ENCODE assay signal across 10 cellular contexts in the genomic region with DNA sequence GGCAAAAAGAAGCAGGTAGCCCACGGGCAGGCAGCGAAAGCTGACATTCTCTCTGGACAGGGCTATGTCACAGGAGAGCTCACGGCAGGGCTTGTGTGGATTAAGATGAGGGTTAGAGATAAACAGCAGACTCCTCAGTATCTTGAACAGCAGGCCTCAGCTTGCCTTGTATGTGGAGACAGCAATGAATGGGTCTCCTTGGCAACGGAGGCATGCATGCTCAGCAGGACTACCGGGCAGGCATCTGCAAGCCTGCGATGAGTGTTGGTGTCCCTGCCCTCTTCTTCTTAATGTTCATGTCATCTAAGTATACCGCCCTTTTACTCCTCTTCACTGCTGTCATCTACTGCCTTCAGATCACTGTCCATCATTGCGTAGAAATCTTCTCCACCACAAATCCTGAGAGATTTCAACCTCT.
DNase-seq lines count a peak whose midpoint lies in the region; TF ChIP-seq lines count a peak whose summit lies in the region.
"Had no signal": no experiment of that assay in that cellular context is flagged by ENCODE, and none has a peak within 500 bp of the region (broad histone marks: within the 10 kb centered on the region; RNA-seq: fewer than 3 reads in every experiment).

No MANE protein-coding gene starts in this region.

- H3K36me3 ChIP-seq in esophagus squamous epithelium (no peaks in the 10 kb centered on the region), suprapubic skin (no peaks in the 10 kb centered on the region)

- H3K4me3 ChIP-seq in esophagus squamous epithelium (peak overlapping the region in 1 of 4 donors; percentile 25), suprapubic skin (peak overlapping the region; percentile 11)

- CTCF ChIA-PET in RWPE1 (lab: Yijun Ruan, JAX) = interaction anchor here (0.6 kb wide), 1 partner anchor 440 kb away, joined by 3 read pairs; no protein-coding TSS in a partner anchor

- H3K27ac ChIP-seq in RWPE1 (peak overlapping the region; percentile 89), esophagus squamous epithelium (peak overlapping the region; percentile 12 to 80 (median 52)), suprapubic skin (peak overlapping the region; percentile 86)

- DNase-seq in NCI-H510A treated with DMSO at 0.1 percent for 48 hours (lab: John Stamatoyannopoulos, UW) (peak; percentile 42), NCI-H510A (lab: John Stamatoyannopoulos, UW) (no peak), RWPE1 (ENCODE audit: low spot score) (peak; percentile 81), esophagus squamous epithelium (lab: John Stamatoyannopoulos, UW) (no peak), suprapubic skin (ENCODE audit: low spot score in 2 of 2) (no peak), mucosa of gallbladder (ENCODE audit: low spot score) (no peak), midbrain (lab: John Stamatoyannopoulos, UW) (no peak)
- no peak for DNase-seq in activated CD4-positive, CD25-positive, alpha-beta regulatory T cell treated with anti-CD3 and anti-CD28 coated beads, Interleukin-2, amount 50 U/mL, for 72 hours
- DNase-seq: activated naive CD8-positive, alpha-beta T cell treated with anti-CD3 and anti-CD28 coated beads, Interleukin-2, amount 10 ng/mL, durations not matched to agents 7 days and 5 days; Kasumi-1 had no signal

- TF ChIP-seq EP300 in suprapubic skin (IDR thresholded peaks at IDR 0.05) = no peak

- POLR2A ChIA-PET in RWPE1 (lab: Yijun Ruan, JAX; ENCODE audit: low non-redundant PET) = no interaction called here

- H3K4me1 ChIP-seq in esophagus squamous epithelium = peaks cover 14 to 39% (median 15%) of the 10 kb centered on the region in 3 donors
- peaks cover 34% of the 10 kb centered on the region for H3K4me1 ChIP-seq in suprapubic skin

- TF ChIP-seq CTCF in RWPE1 (conservative IDR thresholded peaks at IDR 0.05; ENCODE audit: low read depth) (no peak), esophagus squamous epithelium (IDR thresholded peaks at IDR 0.05) (no peak), suprapubic skin (IDR thresholded peaks at IDR 0.05) (no peak)

- TF ChIP-seq POLR2A in esophagus squamous epithelium (IDR thresholded peaks at IDR 0.05) (no peak), suprapubic skin (IDR thresholded peaks at IDR 0.05) (no peak)

- no peaks in the 10 kb centered on the region for H3K27me3 ChIP-seq in esophagus squamous epithelium
- H3K27me3 ChIP-seq in suprapubic skin = no peaks in the 10 kb centered on the region

- H3K9me3 ChIP-seq in esophagus squamous epithelium (no peaks in the 10 kb centered on the region), suprapubic skin (no peaks in the 10 kb centered on the region)

- 35 to 52% methylated on average over 8 of the region's 8 CpGs for WGBS in esophagus squamous epithelium, 2 donors
- 70% methylated on average over 8 of the region's 8 CpGs for WGBS in suprapubic skin

- intact Hi-C loops in esophagus squamous epithelium (cut with DNase I) = loop anchor here (10.0 kb wide), 1 partner anchor 434 kb away; a partner anchor contains a TSS

Comparison
In these comparisons a context has a peak if more than half of its experiments do, and no peak if none do; other contexts are left out.
1. DNase-seq: peak in NCI-H510A treated with DMSO at 0.1 percent for 48 hours (single experiment) and RWPE1 (single experiment); none in NCI-H510A (single experiment), esophagus squamous epithelium (single experiment), suprapubic skin (0 of 2), mucosa of gallbladder (single experiment), midbrain (single experiment) and activated CD4-positive, CD25-positive, alpha-beta regulatory T cell treated with anti-CD3 and anti-CD28 coated beads, Interleukin-2, amount 50 U/mL, for 72 hours (single experiment).
2. Peak in every context shown above with its lines, with median percentiles within 50 percentile points of each other: H3K27ac ChIP-seq.